34 cellular contexts compared by ENCODE assay signal in the genomic region with DNA sequence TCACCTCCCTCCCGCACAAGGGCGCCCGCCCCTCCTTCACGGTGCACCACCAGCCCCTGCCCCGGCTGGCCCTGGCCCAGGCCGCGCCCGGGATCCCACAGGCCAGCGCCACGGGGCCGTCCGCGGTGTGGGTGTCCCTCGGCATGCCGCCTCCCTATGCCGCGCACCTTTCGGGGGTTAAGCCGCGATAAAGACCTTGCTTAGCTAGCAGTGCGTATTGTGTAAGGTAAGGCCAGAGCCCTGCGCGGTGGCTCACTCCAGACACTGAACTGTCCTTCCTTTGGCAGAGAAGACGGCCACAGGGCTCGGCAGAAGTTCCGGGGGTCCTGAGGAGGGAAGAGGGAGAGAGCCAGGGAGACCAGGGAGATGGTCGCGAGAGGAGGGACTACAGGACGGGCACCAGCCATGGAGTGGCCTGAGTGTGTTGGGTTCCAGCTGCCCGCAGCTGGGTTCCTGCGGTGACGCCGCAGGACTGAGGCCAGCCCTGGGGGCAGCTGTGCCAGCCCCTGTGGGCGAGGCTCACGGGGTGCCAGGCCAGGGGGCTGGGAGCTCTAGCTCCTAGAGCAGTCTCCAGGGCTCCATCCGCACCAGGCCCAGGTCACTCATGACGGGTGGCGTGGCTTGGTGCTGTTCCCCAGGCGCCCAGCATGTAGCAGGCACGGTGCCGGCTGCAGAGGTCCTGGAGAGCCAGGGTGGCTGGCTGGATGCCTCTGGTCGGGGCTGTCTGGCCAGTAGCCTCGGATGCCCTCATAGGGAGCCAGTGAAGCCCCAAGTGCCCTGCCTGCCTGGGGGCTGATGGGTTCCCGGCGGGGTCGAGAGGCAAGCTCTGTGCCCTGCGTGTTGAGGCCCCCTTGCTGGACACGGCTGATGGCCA. TPM values are rescaled to one million over a fixed set of nuclear protein-coding genes. Genes with fewer than 3 reads are reported as not detected.
DNase-seq lines count a peak whose midpoint lies in the region; ATAC-seq, FAIRE-seq and TF ChIP-seq lines count a peak whose summit lies in the region.
"Had no signal": no experiment of that assay in that cellular context is flagged by ENCODE, and none has a peak within 500 bp of the region (broad histone marks: within the 10 kb centered on the region; RNA-seq: fewer than 3 reads in every experiment).

No MANE protein-coding gene starts in this region.

- POLR2A ChIA-PET in HepG2 (lab: Yijun Ruan, JAX): interaction anchor here (1.0 kb wide), 1 partner anchor 16 kb away, joined by 3 read pairs; no protein-coding TSS in a partner anchor

- H3K27me3 ChIP-seq in SU-DHL-6 (ENCODE audit: low read length) (no peaks in the 10 kb centered on the region), HepG2 (ENCODE audit: control insufficient read depth in 1 of 2, insufficient read depth in 2 of 2, low read length in 2 of 2) (no peaks in the 10 kb centered on the region)
- H3K27me3 ChIP-seq: esophagus squamous epithelium, gastrocnemius medialis, left lung had no signal

- no TSS peak for BruUV-seq in HepG2 (replicated peaks; lab: Mats Ljungman, UMichigan)

- H3K4me2 ChIP-seq in SU-DHL-6 (ENCODE audit: low read depth, low read length, poor library complexity, severe bottlenecking) (peak overlapping the region; percentile 88), HepG2 (ENCODE audit: low read depth, low read length) (no peak overlapping the region)
- H3K4me2 ChIP-seq: PC-9 had no signal

- 99% methylated on average over 39 of the region's 48 CpGs for WGBS in HepG2 (ENCODE audit: low lambda C conversion rate)

- H3K4me3 Mint-ChIP-seq in activated T-cell treated with anti-CD3 and anti-CD28 coated beads, Interleukin-2, amount 50 U/mL, for 72 hours: no peak overlapping the region
- H3K4me3 Mint-ChIP-seq in activated T-cell treated with anti-CD3 and anti-CD28 coated beads, Interleukin-2, amount 50 U/mL, for 4 hours: no peak overlapping the region
- H3K4me3 Mint-ChIP-seq in stimulated activated naive B cell treated with anti-CD40 and anti-IgM and Interleukin-4, amounts not matched to agents 10 μg/mL and 1 μg/mL and 100 μg/mL, for 72 hours: peak overlapping the region in 1 of 2 donors; percentile 13
- H3K4me3 Mint-ChIP-seq: naive thymus-derived CD8-positive, alpha-beta T cell had no signal

- CTCF ChIA-PET in HepG2 (lab: Yijun Ruan, JAX; ENCODE audit: low intra/inter-chr PET ratio, low total read pairs): no interaction called here

- H3F3A ChIP-seq in SU-DHL-6 (ENCODE audit: insufficient read depth): peaks cover 25% of the 10 kb centered on the region

- ATAC-seq in activated T-cell treated with anti-CD3 and anti-CD28 coated beads, Interleukin-2, amount 50 U/mL, for 72 hours (replicated peaks in 1 of 2): no peak
- no peak for ATAC-seq in activated T-cell treated with anti-CD3 and anti-CD28 coated beads, Interleukin-2, amount 50 U/mL, for 4 hours
- ATAC-seq in HepG2 (no peak), HG03442 (IDR thresholded peaks at IDR 0.05; ENCODE audit: unreplicated experiment) (no peak), HG02759 (IDR thresholded peaks at IDR 0.05; ENCODE audit: unreplicated experiment) (no peak)
- no peak for ATAC-seq in stimulated activated naive B cell treated with anti-CD40 and anti-IgM and Interleukin-4, amounts not matched to agents 10 μg/mL and 1 μg/mL and 100 μg/mL, for 72 hours (replicated peaks)
- ATAC-seq: gastrocnemius medialis; HCT116; left lung; naive thymus-derived CD8-positive, alpha-beta T cell; right cardiac atrium had no signal

- no peak for TF ChIP-seq RAD21 in HepG2 (CRISPR knock-in tag; IDR thresholded peaks at IDR 0.05)

- H3K36me3 ChIP-seq in SU-DHL-6 (ENCODE audit: low read length) (no peaks in the 10 kb centered on the region), HepG2 (replicated peaks in 1 of 2; ENCODE audit: control insufficient read depth in 1 of 2, insufficient read depth in 2 of 2, low read length in 2 of 2) (peaks cover 32 to 52% of the 10 kb centered on the region in 2 experiments; a peak in 4 of 5 replicates)

- no peaks in the 10 kb centered on the region for H4K20me1 ChIP-seq in SU-DHL-6 (ENCODE audit: low read depth, low read length)
- no peaks in the 10 kb centered on the region for H4K20me1 ChIP-seq in HepG2 (ENCODE audit: insufficient read depth, low read length)

- TF ChIP-seq POLR2A in HepG2 (IDR thresholded peaks at IDR 0.05; ENCODE audit: insufficient read depth in 1 of 2, low read depth in 2 of 2, low read length in 2 of 2): 0 out of 4 replicates have a peak, but pooled peaks of 1 of the 2 experiments have one; percentile 5

- TF ChIP-seq EP300 in HepG2 (IDR thresholded peaks at IDR 0.05; ENCODE audit: low read depth in 2 of 2, low read length in 2 of 2) (no peak), HepG2 (CRISPR knock-in tag; IDR thresholded peaks at IDR 0.05; ENCODE audit: borderline replicate concordance) (no peak)

- FAIRE-seq in HepG2 (lab: Jason Lieb, UNC): no peak
- FAIRE-seq: bronchial epithelial cell had no signal

- in situ Hi-C loops in HepG2 (cut with HindIII; ENCODE audit: extremely low pct_ligation_motif_present, low pct_unique_long_range_greater_than_20kb): no loop called here

- TF ChIP-seq CTCF in SU-DHL-6 (IDR thresholded peaks at IDR 0.05; ENCODE audit: insufficient read depth, low read length, poor library complexity, severe bottlenecking) (no peak), HepG2 (CRISPR knock-in tag; IDR thresholded peaks at IDR 0.05) (no peak)

- H3K4me3 ChIP-seq in SU-DHL-6 (ENCODE audit: insufficient read depth, low read length, poor library complexity, severe bottlenecking): peak overlapping the region; percentile 50
- H3K4me3 ChIP-seq in HepG2 (replicated peaks in 1 of 3; ENCODE audit: insufficient read depth in 1 of 3, low read depth in 2 of 3, low read length in 3 of 3): no peak overlapping the region
- H3K4me3 ChIP-seq: gastrocnemius medialis, left lung, PC-9 had no signal

- peaks cover 9% of the 10 kb centered on the region for H3K4me1 ChIP-seq in HepG2 (ENCODE audit: insufficient read depth, low read length)
- H3K4me1 ChIP-seq: parathyroid adenoma had no signal

- H3K9me3 Mint-ChIP-seq in activated T-cell treated with anti-CD3 and anti-CD28 coated beads, Interleukin-2, amount 50 U/mL, for 72 hours: no peaks in the 10 kb centered on the region
- H3K9me3 Mint-ChIP-seq in activated T-cell treated with anti-CD3 and anti-CD28 coated beads, Interleukin-2, amount 50 U/mL, for 4 hours: no peaks in the 10 kb centered on the region
- H3K9me3 Mint-ChIP-seq in stimulated activated naive B cell treated with anti-CD40 and anti-IgM and Interleukin-4, amounts not matched to agents 10 μg/mL and 1 μg/mL and 100 μg/mL, for 72 hours: no peaks in the 10 kb centered on the region
- H3K9me3 Mint-ChIP-seq: naive thymus-derived CD8-positive, alpha-beta T cell had no signal

- intact Hi-C loops in HepG2 (cut with micrococcal nuclease; ENCODE audit: unreplicated experiment): no loop called here

- peaks cover 5% of the 10 kb centered on the region for H3K4me1 Mint-ChIP-seq in activated T-cell treated with anti-CD3 and anti-CD28 coated beads, Interleukin-2, amount 50 U/mL, for 72 hours (ENCODE audit: low read depth)
- peaks cover 3% of the 10 kb centered on the region for H3K4me1 Mint-ChIP-seq in activated T-cell treated with anti-CD3 and anti-CD28 coated beads, Interleukin-2, amount 50 U/mL, for 4 hours (ENCODE audit: low read depth)
- H3K4me1 Mint-ChIP-seq in stimulated activated naive B cell treated with anti-CD40 and anti-IgM and Interleukin-4, amounts not matched to agents 10 μg/mL and 1 μg/mL and 100 μg/mL, for 72 hours: peaks cover 23 to 56% of the 10 kb centered on the region in 2 donors

- H3K79me2 ChIP-seq in SU-DHL-6 (ENCODE audit: insufficient read depth, low read length): peaks cover 11% of the 10 kb centered on the region
- H3K79me2 ChIP-seq in HepG2 (ENCODE audit: insufficient read depth, low read length): no peaks in the 10 kb centered on the region
- H3K79me2 ChIP-seq: parathyroid adenoma had no signal

- no peaks in the 10 kb centered on the region for H3K9me2 ChIP-seq in SU-DHL-6 (replicated peaks; ENCODE audit: insufficient read depth, low read length)

- peaks cover 3 to 14% of the 10 kb centered on the region in 2 donors for H3K36me3 Mint-ChIP-seq in activated T-cell treated with anti-CD3 and anti-CD28 coated beads, Interleukin-2, amount 50 U/mL, for 72 hours (ENCODE audit: insufficient read depth in 2 of 2)
- peaks cover 21% of the 10 kb centered on the region for H3K36me3 Mint-ChIP-seq in activated T-cell treated with anti-CD3 and anti-CD28 coated beads, Interleukin-2, amount 50 U/mL, for 4 hours (ENCODE audit: insufficient read depth)
- peaks cover 59 to 60% of the 10 kb centered on the region in 2 donors for H3K36me3 Mint-ChIP-seq in stimulated activated naive B cell treated with anti-CD40 and anti-IgM and Interleukin-4, amounts not matched to agents 10 μg/mL and 1 μg/mL and 100 μg/mL, for 72 hours

- H2AFZ ChIP-seq in SU-DHL-6 (ENCODE audit: low read depth, low read length, severe bottlenecking) (no peak overlapping the region), HepG2 (ENCODE audit: low read length) (no peak overlapping the region)
- H2AFZ ChIP-seq: parathyroid adenoma, PC-9 had no signal

- DNase-seq in activated T-cell treated with anti-CD3 and anti-CD28 coated beads, Interleukin-2, amount 50 U/mL, for 72 hours: no peak
- no peak for DNase-seq in activated T-cell treated with anti-CD3 and anti-CD28 coated beads, Interleukin-2, amount 50 U/mL, for 4 hours
- DNase-seq in HepG2 (ENCODE audit: low spot score) (no peak), NCI-H1048 (lab: John Stamatoyannopoulos, UW) (no peak)
- no peak for DNase-seq in stimulated activated naive B cell treated with anti-CD40 and anti-IgM and Interleukin-4, amounts not matched to agents 10 μg/mL and 1 μg/mL and 100 μg/mL, for 72 hours
- DNase-seq: activated CD4-positive, alpha-beta T cell treated with anti-CD3 and anti-CD28 coated beads for 1 hour; activated naive CD4-positive, alpha-beta T cell; activated T-cell treated with anti-CD3 and anti-CD28 coated beads, Interleukin-2, amount 50 U/mL, for 1 hour; AML-193; cortex of kidney; DMS79; esophagus squamous epithelium; gastrocnemius medialis; hippocampal formation; KBM-7; left lung; midbrain; MM.1S; naive thymus-derived CD8-positive, alpha-beta T cell; NCI-H1436; NCI-H2107; PC-9; SHP77 treated with DMSO at 0.1 percent for 48 hours; stimulated activated CD4-positive, alpha-beta T cell treated with anti-CD3 and anti-CD28 coated beads, Interleukin-12 subunit alpha, Interleukin-12 subunit beta, amount 100 ng/mL, for 4 hours; stimulated activated CD4-positive, alpha-beta T cell treated with anti-CD3 and anti-CD28 coated beads, Interleukin-4, amount 100 ng/mL, for 24 hours had no signal

- peak overlapping the region; percentile 99 for H3K27ac ChIP-seq in SU-DHL-6 (ENCODE audit: low read depth, low read length)
- no peak overlapping the region for H3K27ac ChIP-seq in HepG2 (ENCODE audit: extremely low read length, insufficient read depth, low read length)
- H3K27ac ChIP-seq: left lung, parathyroid adenoma, PC-9 had no signal

- H3K27ac Mint-ChIP-seq in activated T-cell treated with anti-CD3 and anti-CD28 coated beads, Interleukin-2, amount 50 U/mL, for 72 hours: peak overlapping the region; percentile 44
- H3K27ac Mint-ChIP-seq in stimulated activated naive B cell treated with anti-CD40 and anti-IgM and Interleukin-4, amounts not matched to agents 10 μg/mL and 1 μg/mL and 100 μg/mL, for 72 hours: peak overlapping the region; percentile 89

- H3K9me3 ChIP-seq in SU-DHL-6 (ENCODE audit: insufficient read depth, low read length): no peaks in the 10 kb centered on the region
- no peaks in the 10 kb centered on the region for H3K9me3 ChIP-seq in HepG2 (ENCODE audit: low read length)
- H3K9me3 ChIP-seq: esophagus squamous epithelium, gastrocnemius medialis, left lung had no signal

- H3K9ac ChIP-seq in SU-DHL-6 (ENCODE audit: low read length): peak overlapping the region; percentile 85
- H3K9ac ChIP-seq in HepG2 (ENCODE audit: insufficient read depth, low read depth, low read length): no peak overlapping the region
- H3K9ac ChIP-seq: parathyroid adenoma had no signal

- no peaks in the 10 kb centered on the region for H3K27me3 Mint-ChIP-seq in activated T-cell treated with anti-CD3 and anti-CD28 coated beads, Interleukin-2, amount 50 U/mL, for 72 hours (ENCODE audit: low read depth)
- no peaks in the 10 kb centered on the region for H3K27me3 Mint-ChIP-seq in activated T-cell treated with anti-CD3 and anti-CD28 coated beads, Interleukin-2, amount 50 U/mL, for 4 hours (ENCODE audit: low read depth)
- H3K27me3 Mint-ChIP-seq in stimulated activated naive B cell treated with anti-CD40 and anti-IgM and Interleukin-4, amounts not matched to agents 10 μg/mL and 1 μg/mL and 100 μg/mL, for 72 hours: no peaks in the 10 kb centered on the region
- H3K27me3 Mint-ChIP-seq: naive thymus-derived CD8-positive, alpha-beta T cell had no signal

RNA-seq across cellular contexts. Expression of a gene that starts 7.7 kb away (rescaled TPM):
- 10 to 100 TPM; 67.4 to 92.7 TPM for total RNA-seq in activated T-cell treated with anti-CD3 and anti-CD28 coated beads, Interleukin-2, amount 50 U/mL, for 72 hours
- 10 to 100 TPM; 69.0 to 92.2 (median 71.4) TPM for total RNA-seq in activated T-cell treated with anti-CD3 and anti-CD28 coated beads, Interleukin-2, amount 50 U/mL, for 4 hours
- 108 and 130 TPM in 2 replicates for total RNA-seq in HepG2 (2016; rRNA removed; fragmentation: Illumina TruSeq; extraction: Trizol)
- 129 and 146 TPM in 2 replicates for total RNA-seq in HepG2 (2016; cell fraction: cytosol; rRNA removed; fragmentation: Illumina TruSeq; extraction: Trizol; ENCODE audit: low read depth)
- 99.2 and 143 TPM in 2 replicates for total RNA-seq in HepG2 (2016; cell fraction: insoluble cytoplasmic fraction; rRNA removed; fragmentation: Illumina TruSeq; extraction: Trizol)
- 198 and 217 TPM in 2 replicates for total RNA-seq in HepG2 (2016; cell fraction: membrane; rRNA removed; fragmentation: Illumina TruSeq; extraction: Trizol)
- 72.7 and 85.2 TPM in 2 replicates for total RNA-seq in HepG2 (2016; cell fraction: nucleus; rRNA removed; fragmentation: Illumina TruSeq; extraction: Trizol)
- 70.5 and 89.7 TPM in 2 replicates for polyA plus RNA-seq in HepG2 (2011; rRNA removed)
- 94.0 and 125 TPM in 2 replicates for polyA plus RNA-seq in HepG2 (2011; cell fraction: cytosol; rRNA removed)
- polyA plus RNA-seq in HepG2 (2011; cell fraction: nucleus; rRNA removed): 130 and 144 TPM in 2 replicates
- polyA plus RNA-seq in HepG2 (2012): 41.8 and 57.9 TPM in 2 replicates
- 147 and 176 TPM in 2 replicates for polyA plus RNA-seq in HepG2 (2016; cell fraction: cytosol; fragmentation: Illumina TruSeq; extraction: Trizol; ENCODE audit: low read depth)
- polyA plus RNA-seq in HepG2 (2016; cell fraction: insoluble cytoplasmic fraction; fragmentation: Illumina TruSeq; extraction: Trizol; ENCODE audit: low read depth): 97.4 and 103 TPM in 2 replicates
- 170 and 175 TPM in 2 replicates for polyA plus RNA-seq in HepG2 (2016; cell fraction: membrane; fragmentation: Illumina TruSeq; extraction: Trizol; ENCODE audit: low read depth)
- 156 and 163 TPM in 2 replicates for polyA plus RNA-seq in HepG2 (2016; cell fraction: nucleus; fragmentation: Illumina TruSeq; extraction: Trizol; ENCODE audit: insufficient read depth, low read depth)
- polyA minus RNA-seq in HepG2 (2011; rRNA and poly(A)+ RNA removed; ENCODE audit: low replicate concordance): 33.4 and 58.0 TPM in 2 replicates
- polyA minus RNA-seq in HepG2 (2011; cell fraction: cytosol; rRNA and poly(A)+ RNA removed): 18.1 and 22.7 TPM in 2 replicates
- 23.2 and 28.0 TPM in 2 replicates for polyA minus RNA-seq in HepG2 (2011; cell fraction: nucleus; rRNA and poly(A)+ RNA removed)

RNA-seq across cellular contexts. Expression of a gene that starts 8.2 kb away (rescaled TPM):
- total RNA-seq in activated T-cell treated with anti-CD3 and anti-CD28 coated beads, Interleukin-2, amount 50 U/mL, for 72 hours: 100 to 1,000 TPM; 146 to 147 TPM
- 100 to 1,000 TPM; 174 to 195 (median 179) TPM for total RNA-seq in activated T-cell treated with anti-CD3 and anti-CD28 coated beads, Interleukin-2, amount 50 U/mL, for 4 hours
- total RNA-seq in HepG2 (2016; rRNA removed; fragmentation: Illumina TruSeq; extraction: Trizol): 8.8 and 10.1 TPM in 2 replicates
- 11.7 and 13.9 TPM in 2 replicates for total RNA-seq in HepG2 (2016; cell fraction: cytosol; rRNA removed; fragmentation: Illumina TruSeq; extraction: Trizol; ENCODE audit: low read depth)
- total RNA-seq in HepG2 (2016; cell fraction: insoluble cytoplasmic fraction; rRNA removed; fragmentation: Illumina TruSeq; extraction: Trizol): 8.6 and 13.2 TPM in 2 replicates
- 13.1 and 15.2 TPM in 2 replicates for total RNA-seq in HepG2 (2016; cell fraction: membrane; rRNA removed; fragmentation: Illumina TruSeq; extraction: Trizol)
- total RNA-seq in HepG2 (2016; cell fraction: nucleus; rRNA removed; fragmentation: Illumina TruSeq; extraction: Trizol): 16.1 and 17.8 TPM in 2 replicates
- polyA plus RNA-seq in HepG2 (2011; rRNA removed): 7.9 and 8.6 TPM in 2 replicates
- 6.1 and 7.3 TPM in 2 replicates for polyA plus RNA-seq in HepG2 (2011; cell fraction: cytosol; rRNA removed)
- 34.7 and 47.7 TPM in 2 replicates for polyA plus RNA-seq in HepG2 (2011; cell fraction: nucleus; rRNA removed)
- polyA plus RNA-seq in HepG2 (2012): 34.0 and 34.2 TPM in 2 replicates
- 12.1 and 13.8 TPM in 2 replicates for polyA plus RNA-seq in HepG2 (2016; cell fraction: cytosol; fragmentation: Illumina TruSeq; extraction: Trizol; ENCODE audit: low read depth)
- 18.7 and 31.5 TPM in 2 replicates for polyA plus RNA-seq in HepG2 (2016; cell fraction: insoluble cytoplasmic fraction; fragmentation: Illumina TruSeq; extraction: Trizol; ENCODE audit: low read depth)
- 17.7 and 21.0 TPM in 2 replicates for polyA plus RNA-seq in HepG2 (2016; cell fraction: membrane; fragmentation: Illumina TruSeq; extraction: Trizol; ENCODE audit: low read depth)
- 46.1 and 47.0 TPM in 2 replicates for polyA plus RNA-seq in HepG2 (2016; cell fraction: nucleus; fragmentation: Illumina TruSeq; extraction: Trizol; ENCODE audit: insufficient read depth, low read depth)
- 20.0 and 24.2 TPM in 2 replicates for polyA minus RNA-seq in HepG2 (2011; rRNA and poly(A)+ RNA removed; ENCODE audit: low replicate concordance)
- polyA minus RNA-seq in HepG2 (2011; cell fraction: cytosol; rRNA and poly(A)+ RNA removed): 16.0 and 20.6 TPM in 2 replicates
- polyA minus RNA-seq in HepG2 (2011; cell fraction: nucleus; rRNA and poly(A)+ RNA removed): 34.1 and 34.2 TPM in 2 replicates

RNA-seq across cellular contexts. Expression of a gene that starts 20.7 kb away (rescaled TPM):
- 1 to 10 TPM; 4.6 to 10.0 TPM for total RNA-seq in activated T-cell treated with anti-CD3 and anti-CD28 coated beads, Interleukin-2, amount 50 U/mL, for 72 hours
- total RNA-seq in activated T-cell treated with anti-CD3 and anti-CD28 coated beads, Interleukin-2, amount 50 U/mL, for 4 hours: 1 to 10 TPM; 3.9 to 9.4 (median 5.8) TPM
- total RNA-seq in HepG2 (2016; rRNA removed; fragmentation: Illumina TruSeq; extraction: Trizol): 0.18 TPM in 1 of 2 replicates, not detected in the other
- total RNA-seq in HepG2 (2016; cell fraction: cytosol; rRNA removed; fragmentation: Illumina TruSeq; extraction: Trizol; ENCODE audit: low read depth): not detected in 2 replicates
- total RNA-seq in HepG2 (2016; cell fraction: insoluble cytoplasmic fraction; rRNA removed; fragmentation: Illumina TruSeq; extraction: Trizol): not detected in 2 replicates
- total RNA-seq in HepG2 (2016; cell fraction: membrane; rRNA removed; fragmentation: Illumina TruSeq; extraction: Trizol): 0.09 TPM in 1 of 2 replicates, not detected in the other
- total RNA-seq in HepG2 (2016; cell fraction: nucleus; rRNA removed; fragmentation: Illumina TruSeq; extraction: Trizol): not detected in 2 replicates
- polyA plus RNA-seq in HepG2 (2011; rRNA removed): 0.03 and 0.04 TPM in 2 replicates
- 0.05 TPM in 1 of 2 replicates, not detected in the other for polyA plus RNA-seq in HepG2 (2011; cell fraction: cytosol; rRNA removed)
- 1.2 and 2.0 TPM in 2 replicates for polyA plus RNA-seq in HepG2 (2011; cell fraction: nucleus; rRNA removed)
- polyA plus RNA-seq in HepG2 (2012): 0.08 TPM in 1 of 2 replicates, not detected in the other
- 0.06 TPM in 1 of 2 replicates, not detected in the other for polyA plus RNA-seq in HepG2 (2016; cell fraction: cytosol; fragmentation: Illumina TruSeq; extraction: Trizol; ENCODE audit: low read depth)
- not detected in 2 replicates for polyA plus RNA-seq in HepG2 (2016; cell fraction: insoluble cytoplasmic fraction; fragmentation: Illumina TruSeq; extraction: Trizol; ENCODE audit: low read depth)
- polyA plus RNA-seq in HepG2 (2016; cell fraction: membrane; fragmentation: Illumina TruSeq; extraction: Trizol; ENCODE audit: low read depth): not detected in 2 replicates
- 0.51 TPM in 2 replicates for polyA plus RNA-seq in HepG2 (2016; cell fraction: nucleus; fragmentation: Illumina TruSeq; extraction: Trizol; ENCODE audit: insufficient read depth, low read depth)
- polyA minus RNA-seq in HepG2 (2011; rRNA and poly(A)+ RNA removed; ENCODE audit: low replicate concordance): 0.48 and 1.0 TPM in 2 replicates
- polyA minus RNA-seq in HepG2 (2011; cell fraction: cytosol; rRNA and poly(A)+ RNA removed): not detected in 2 replicates
- 0.62 TPM in 1 of 2 replicates, not detected in the other for polyA minus RNA-seq in HepG2 (2011; cell fraction: nucleus; rRNA and poly(A)+ RNA removed)
- polyA plus RNA-seq: naive thymus-derived CD8-positive, alpha-beta T cell had no signal

RNA-seq across cellular contexts. Expression of a gene that starts 27.8 kb away (rescaled TPM):
- total RNA-seq in activated T-cell treated with anti-CD3 and anti-CD28 coated beads, Interleukin-2, amount 50 U/mL, for 72 hours: 1 to 10 TPM in 1 of 2 donors, under 1 TPM in 1; 0.72 to 1.6 TPM
- under 1 TPM; 0.63 to 0.95 (median 0.89) TPM for total RNA-seq in activated T-cell treated with anti-CD3 and anti-CD28 coated beads, Interleukin-2, amount 50 U/mL, for 4 hours
- 0.38 and 0.73 TPM in 2 replicates for total RNA-seq in HepG2 (2016; rRNA removed; fragmentation: Illumina TruSeq; extraction: Trizol)
- total RNA-seq in HepG2 (2016; cell fraction: cytosol; rRNA removed; fragmentation: Illumina TruSeq; extraction: Trizol; ENCODE audit: low read depth): 1.1 TPM in 2 replicates
- total RNA-seq in HepG2 (2016; cell fraction: insoluble cytoplasmic fraction; rRNA removed; fragmentation: Illumina TruSeq; extraction: Trizol): 0.54 and 0.56 TPM in 2 replicates
- total RNA-seq in HepG2 (2016; cell fraction: membrane; rRNA removed; fragmentation: Illumina TruSeq; extraction: Trizol): 0.96 and 1.2 TPM in 2 replicates
- 0.40 and 0.69 TPM in 2 replicates for total RNA-seq in HepG2 (2016; cell fraction: nucleus; rRNA removed; fragmentation: Illumina TruSeq; extraction: Trizol)
- polyA plus RNA-seq in HepG2 (2011; rRNA removed): 0.16 and 0.39 TPM in 2 replicates
- 0.27 and 0.36 TPM in 2 replicates for polyA plus RNA-seq in HepG2 (2011; cell fraction: cytosol; rRNA removed)
- 0.29 TPM in 1 of 2 replicates, not detected in the other for polyA plus RNA-seq in HepG2 (2011; cell fraction: nucleus; rRNA removed)
- 0.41 and 0.44 TPM in 2 replicates for polyA plus RNA-seq in HepG2 (2012)
- polyA plus RNA-seq in HepG2 (2016; cell fraction: cytosol; fragmentation: Illumina TruSeq; extraction: Trizol; ENCODE audit: low read depth): 0.88 and 1.2 TPM in 2 replicates
- polyA plus RNA-seq in HepG2 (2016; cell fraction: insoluble cytoplasmic fraction; fragmentation: Illumina TruSeq; extraction: Trizol; ENCODE audit: low read depth): 0.73 and 0.80 TPM in 2 replicates
- polyA plus RNA-seq in HepG2 (2016; cell fraction: membrane; fragmentation: Illumina TruSeq; extraction: Trizol; ENCODE audit: low read depth): 0.84 and 1.0 TPM in 2 replicates
- 0.57 and 0.95 TPM in 2 replicates for polyA plus RNA-seq in HepG2 (2016; cell fraction: nucleus; fragmentation: Illumina TruSeq; extraction: Trizol; ENCODE audit: insufficient read depth, low read depth)
- not detected in 2 replicates for polyA minus RNA-seq in HepG2 (2011; rRNA and poly(A)+ RNA removed; ENCODE audit: low replicate concordance)
- polyA minus RNA-seq in HepG2 (2011; cell fraction: cytosol; rRNA and poly(A)+ RNA removed): not detected in 2 replicates
- polyA minus RNA-seq in HepG2 (2011; cell fraction: nucleus; rRNA and poly(A)+ RNA removed): not detected in 2 replicates
- total RNA-seq: A172, bronchial epithelial cell, NCI-H460, right cardiac atrium had no signal

RNA-seq across cellular contexts. Expression of a gene that starts 53.6 kb away (rescaled TPM):
- under 1 TPM in 1 of 2 donors, not detected in 1; 0.09 TPM for total RNA-seq in activated T-cell treated with anti-CD3 and anti-CD28 coated beads, Interleukin-2, amount 50 U/mL, for 72 hours
- total RNA-seq in activated T-cell treated with anti-CD3 and anti-CD28 coated beads, Interleukin-2, amount 50 U/mL, for 4 hours: under 1 TPM in 1 of 3 donors, not detected in 2; 0.11 TPM
- total RNA-seq in HepG2 (2016; rRNA removed; fragmentation: Illumina TruSeq; extraction: Trizol): not detected in 2 replicates
- not detected in 2 replicates for total RNA-seq in HepG2 (2016; cell fraction: cytosol; rRNA removed; fragmentation: Illumina TruSeq; extraction: Trizol; ENCODE audit: low read depth)
- not detected in 2 replicates for total RNA-seq in HepG2 (2016; cell fraction: insoluble cytoplasmic fraction; rRNA removed; fragmentation: Illumina TruSeq; extraction: Trizol)
- not detected in 2 replicates for total RNA-seq in HepG2 (2016; cell fraction: membrane; rRNA removed; fragmentation: Illumina TruSeq; extraction: Trizol)
- total RNA-seq in HepG2 (2016; cell fraction: nucleus; rRNA removed; fragmentation: Illumina TruSeq; extraction: Trizol): not detected in 2 replicates
- polyA plus RNA-seq in HepG2 (2011; rRNA removed): not detected in 2 replicates
- polyA plus RNA-seq in HepG2 (2011; cell fraction: cytosol; rRNA removed): not detected in 2 replicates
- polyA plus RNA-seq in HepG2 (2011; cell fraction: nucleus; rRNA removed): not detected in 2 replicates
- polyA plus RNA-seq in HepG2 (2012): not detected in 2 replicates
- not detected in 2 replicates for polyA plus RNA-seq in HepG2 (2016; cell fraction: cytosol; fragmentation: Illumina TruSeq; extraction: Trizol; ENCODE audit: low read depth)
- not detected in 2 replicates for polyA plus RNA-seq in HepG2 (2016; cell fraction: insoluble cytoplasmic fraction; fragmentation: Illumina TruSeq; extraction: Trizol; ENCODE audit: low read depth)
- polyA plus RNA-seq in HepG2 (2016; cell fraction: membrane; fragmentation: Illumina TruSeq; extraction: Trizol; ENCODE audit: low read depth): not detected in 2 replicates
- not detected in 2 replicates for polyA plus RNA-seq in HepG2 (2016; cell fraction: nucleus; fragmentation: Illumina TruSeq; extraction: Trizol; ENCODE audit: insufficient read depth, low read depth)
- not detected in 2 replicates for polyA minus RNA-seq in HepG2 (2011; rRNA and poly(A)+ RNA removed; ENCODE audit: low replicate concordance)
- not detected in 2 replicates for polyA minus RNA-seq in HepG2 (2011; cell fraction: cytosol; rRNA and poly(A)+ RNA removed)
- not detected in 2 replicates for polyA minus RNA-seq in HepG2 (2011; cell fraction: nucleus; rRNA and poly(A)+ RNA removed)
- total RNA-seq: bronchial epithelial cell, NCI-H460, PC-9 had no signal

Comparison
In these comparisons a context has a peak if more than half of its experiments do, and no peak if none do; other contexts are left out.
1. RNA of a gene that starts 8.2 kb away (total RNA-seq): 174 to 195 TPM in activated T-cell treated with anti-CD3 and anti-CD28 coated beads, Interleukin-2, amount 50 U/mL, for 4 hours and 146 to 147 TPM in activated T-cell treated with anti-CD3 and anti-CD28 coated beads, Interleukin-2, amount 50 U/mL, for 72 hours; 8.6 to 17.8 TPM in HepG2; every median in the first group is over 4 times any median in the second.